Comparison of ENCODE assay signal across 16 cellular contexts in the genomic region with DNA sequence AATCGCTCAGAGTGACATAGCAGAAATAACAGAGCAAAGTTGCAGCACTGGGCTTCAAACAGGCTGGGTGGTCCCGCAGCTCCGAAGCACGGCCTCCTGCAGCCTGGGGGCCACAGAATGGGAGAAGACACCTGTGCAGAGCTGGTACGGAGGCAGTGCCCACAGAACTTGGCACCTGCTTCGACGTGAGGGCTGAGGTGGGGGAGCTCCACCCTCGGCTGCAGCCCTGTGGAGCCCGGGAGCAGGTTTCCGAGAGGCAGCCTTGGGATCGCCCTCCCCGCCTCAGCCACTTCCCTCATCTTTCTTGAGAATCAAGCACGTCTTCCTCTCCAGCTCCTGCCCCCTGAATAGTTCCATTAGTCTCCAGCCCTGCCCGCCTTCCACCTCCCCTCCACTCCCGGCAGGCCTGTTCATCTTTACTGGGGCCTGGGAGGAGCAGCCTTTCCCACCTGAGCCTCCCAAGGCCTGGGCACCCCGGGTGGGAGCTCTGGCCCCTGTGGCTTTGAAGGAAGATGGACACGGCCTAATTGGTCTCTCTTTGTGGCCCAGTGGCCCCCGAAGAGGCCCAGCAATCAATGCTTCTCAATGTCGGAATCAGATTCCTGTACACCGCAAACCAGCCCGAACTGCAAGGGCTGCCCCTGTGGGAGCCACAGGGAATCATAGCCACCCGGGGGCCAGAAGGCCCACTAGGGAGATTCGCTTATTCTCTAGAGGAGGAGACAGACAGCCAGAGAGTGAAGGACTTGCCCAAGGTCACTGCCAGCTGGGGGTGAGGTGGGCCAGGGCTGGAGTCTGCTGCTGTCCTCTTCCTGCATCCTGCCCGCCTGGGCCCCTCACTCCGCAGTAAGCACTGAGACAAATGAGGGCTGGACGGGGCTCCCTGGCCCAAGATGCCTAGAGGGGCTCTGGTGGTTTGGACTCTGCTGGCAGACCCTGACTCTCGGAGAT.
"Had no signal": no experiment of that assay in that cellular context is flagged by ENCODE, and none has a peak within 500 bp of the region (broad histone marks: within the 10 kb centered on the region; RNA-seq: fewer than 3 reads in every experiment).

No MANE protein-coding gene starts in this region.

- H3K9me3 Mint-ChIP-seq: activated CD8-positive, alpha-beta T cell treated with anti-CD3 and anti-CD28 coated beads for 36 hours; activated naive CD4-positive, alpha-beta T cell treated with anti-CD3 and anti-CD28 coated beads for 36 hours; activated T-helper 1 cell treated with anti-CD3 and anti-CD28 coated beads, Interleukin-12 subunit alpha, Interleukin-12 subunit beta, Interleukin-2, Interleukin-4 antibody, amounts not matched to agents 30 ng/mL and 10 ng/mL and 1 ng/mL, durations not matched to agents 14 hours and 24 hours and 36 hours; central memory CD8-positive, alpha-beta T cell; natural killer cell treated with Interleukin-12 subunit alpha and Interleukin-12 subunit beta and Interleukin-15 and Interleukin-18, amount 100 ng/mL, for 72 hours; T-helper 2 cell treated with Interferon-gamma antibody and Interleukin-4, amounts not matched to agents 5 μg/mL and 100 μg/mL, for 36 hours had no signal

- H3K9me3 ChIP-seq: body of pancreas, ovary, tibial artery had no signal

- H3K4me3 Mint-ChIP-seq: activated CD4-positive, alpha-beta T cell treated with anti-CD3 and anti-CD28 coated beads for 36 hours; activated CD8-positive, alpha-beta T cell treated with anti-CD3 and anti-CD28 coated beads for 36 hours; activated naive CD4-positive, alpha-beta T cell treated with anti-CD3 and anti-CD28 coated beads for 36 hours; activated T-helper 1 cell treated with anti-CD3 and anti-CD28 coated beads, Interleukin-12 subunit alpha, Interleukin-12 subunit beta, Interleukin-2, Interleukin-4 antibody, amounts not matched to agents 30 ng/mL and 10 ng/mL and 1 ng/mL, durations not matched to agents 14 hours and 24 hours and 36 hours; central memory CD8-positive, alpha-beta T cell; natural killer cell treated with Interleukin-12 subunit alpha and Interleukin-12 subunit beta and Interleukin-15 and Interleukin-18, amount 100 ng/mL, for 72 hours; T-helper 2 cell treated with Interferon-gamma antibody and Interleukin-4, amounts not matched to agents 5 μg/mL and 100 μg/mL, for 36 hours had no signal

- H3K4me1 ChIP-seq: tibial artery had no signal

- H3K36me3 ChIP-seq: ovary, tibial artery had no signal

- ATAC-seq: activated CD4-positive, alpha-beta T cell treated with anti-CD3 and anti-CD28 coated beads for 36 hours; activated CD8-positive, alpha-beta T cell treated with anti-CD3 and anti-CD28 coated beads for 36 hours; body of pancreas; natural killer cell treated with Interleukin-12 subunit alpha and Interleukin-12 subunit beta and Interleukin-15 and Interleukin-18, amount 100 ng/mL, for 72 hours had no signal

- H3K36me3 Mint-ChIP-seq: natural killer cell treated with Interleukin-12 subunit alpha and Interleukin-12 subunit beta and Interleukin-15 and Interleukin-18, amount 100 ng/mL, for 72 hours had no signal

- H3K27ac ChIP-seq: body of pancreas, ovary, skin epidermis, tibial artery had no signal

- DNase-seq: activated CD4-positive, alpha-beta T cell treated with anti-CD3 and anti-CD28 coated beads for 36 hours; activated CD8-positive, alpha-beta memory T cell treated with anti-CD3 and anti-CD28 coated beads, Interleukin-2, amount 50 U/mL, for 48 hours; activated CD8-positive, alpha-beta T cell treated with anti-CD3 and anti-CD28 coated beads for 36 hours; activated naive CD4-positive, alpha-beta T cell treated with anti-CD3 and anti-CD28 coated beads for 36 hours; amniotic stem cell; erythroblast; hippocampal formation; SW 1271 had no signal

- H3K4me3 ChIP-seq: body of pancreas, ovary, skin epidermis, tibial artery had no signal

- H3K4me1 Mint-ChIP-seq: activated CD4-positive, alpha-beta T cell treated with anti-CD3 and anti-CD28 coated beads for 36 hours; central memory CD8-positive, alpha-beta T cell had no signal

- H3K27me3 Mint-ChIP-seq: activated CD4-positive, alpha-beta T cell treated with anti-CD3 and anti-CD28 coated beads for 36 hours; activated CD8-positive, alpha-beta T cell treated with anti-CD3 and anti-CD28 coated beads for 36 hours; natural killer cell treated with Interleukin-12 subunit alpha and Interleukin-12 subunit beta and Interleukin-15 and Interleukin-18, amount 100 ng/mL, for 72 hours had no signal

- H3K27me3 ChIP-seq: body of pancreas, ovary had no signal

- H3K27ac Mint-ChIP-seq: activated CD4-positive, alpha-beta T cell treated with anti-CD3 and anti-CD28 coated beads for 36 hours; activated CD8-positive, alpha-beta T cell treated with anti-CD3 and anti-CD28 coated beads for 36 hours; activated naive CD4-positive, alpha-beta T cell treated with anti-CD3 and anti-CD28 coated beads for 36 hours; activated T-helper 1 cell treated with anti-CD3 and anti-CD28 coated beads, Interleukin-12 subunit alpha, Interleukin-12 subunit beta, Interleukin-2, Interleukin-4 antibody, amounts not matched to agents 30 ng/mL and 10 ng/mL and 1 ng/mL, durations not matched to agents 14 hours and 24 hours and 36 hours; natural killer cell treated with Interleukin-12 subunit alpha and Interleukin-12 subunit beta and Interleukin-15 and Interleukin-18, amount 100 ng/mL, for 72 hours; T-helper 2 cell treated with Interferon-gamma antibody and Interleukin-4, amounts not matched to agents 5 μg/mL and 100 μg/mL, for 36 hours had no signal
